In genomic region chr1:11978290-11978689, GRCh38 we compare ENCODE assay signal across 26 cellular contexts. TPM values are rescaled to one million over a fixed set of nuclear protein-coding genes. Genes with fewer than 3 reads are reported as not detected.
DNase-seq lines count a peak whose midpoint lies in the region; ATAC-seq, FAIRE-seq and TF ChIP-seq lines count a peak whose summit lies in the region.
"Had no signal": no experiment of that assay in that cellular context is flagged by ENCODE, and none has a peak within 500 bp of the region (broad histone marks: within the 10 kb centered on the region; RNA-seq: fewer than 3 reads in every experiment).

No MANE protein-coding gene starts in this region.

- TF ChIP-seq CTCF in heart left ventricle (IDR thresholded peaks at IDR 0.05): no peak
- no peak for TF ChIP-seq CTCF in astrocyte (IDR thresholded peaks at IDR 0.05; ENCODE audit: insufficient read depth, low read depth, low read length)
- no peak for TF ChIP-seq CTCF in sigmoid colon (IDR thresholded peaks at IDR 0.05)

- no peak overlapping the region for H3K4me2 ChIP-seq in astrocyte (ENCODE audit: low read length)

- peaks cover 19% of the 10 kb centered on the region for H4K20me1 ChIP-seq in astrocyte (ENCODE audit: insufficient read depth, low read length)

- no peak for FAIRE-seq in astrocyte (lab: Jason Lieb, UNC)

- peak overlapping the region in 10 of 12 donors; percentile 91 to 99 (median 98) for H3K27ac ChIP-seq in heart left ventricle
- H3K27ac ChIP-seq in astrocyte (ENCODE audit: low read depth, low read length): no peak overlapping the region
- H3K27ac ChIP-seq in sigmoid colon: peak overlapping the region; percentile 93 to 98 (median 97)

- no peak for TF ChIP-seq EP300 in sigmoid colon (IDR thresholded peaks at IDR 0.05)

- H3K27me3 Mint-ChIP-seq in astrocyte (ENCODE audit: low read depth, unreplicated experiment): no peaks in the 10 kb centered on the region
- H3K27me3 Mint-ChIP-seq: activated T-cell treated with anti-CD3 and anti-CD28 coated beads, Interleukin-2, amount 50 U/mL, for 24 hours; CD4-positive, alpha-beta memory T cell; central memory CD8-positive, alpha-beta T cell; natural killer cell treated with Interleukin-12 subunit alpha and Interleukin-12 subunit beta and Interleukin-15 and Interleukin-18, amount 100 ng/mL, for 72 hours; stimulated activated naive B cell treated with anti-CD40 and anti-IgM and Interleukin-4, amounts not matched to agents 10 μg/mL and 1 μg/mL and 100 μg/mL, for 72 hours had no signal

- TF ChIP-seq POLR2A in heart left ventricle (IDR thresholded peaks at IDR 0.05) (no peak), sigmoid colon (IDR thresholded peaks at IDR 0.05) (no peak)

- H3K4me1 ChIP-seq in heart left ventricle (peaks cover 0 to 49% (median 36%) of the 10 kb centered on the region in 12 donors), astrocyte (ENCODE audit: insufficient read depth, low read length) (peaks cover 14% of the 10 kb centered on the region), sigmoid colon (peaks cover 0 to 42% (median 35%) of the 10 kb centered on the region in 4 donors)

- WGBS in heart left ventricle, 4 donors: 55 to 74% (median 67%) methylated on average over 9 of the region's 9 CpGs
- 91 to 93% methylated on average over 9 of the region's 9 CpGs for WGBS in sigmoid colon, 2 donors

- H3K4me3 Mint-ChIP-seq in astrocyte (ENCODE audit: unreplicated experiment): no peak overlapping the region
- H3K4me3 Mint-ChIP-seq: activated CD8-positive, alpha-beta T cell treated with anti-CD3 and anti-CD28 coated beads, Interleukin-2, amount 10 ng/mL, durations not matched to agents 7 days and 5 days; activated T-cell treated with anti-CD3 and anti-CD28 coated beads, Interleukin-2, amount 50 U/mL, for 24 hours; central memory CD8-positive, alpha-beta T cell; natural killer cell treated with Interleukin-12 subunit alpha and Interleukin-12 subunit beta and Interleukin-15 and Interleukin-18, amount 100 ng/mL, for 72 hours; stimulated activated naive B cell treated with anti-CD40 and anti-IgM and Interleukin-4, amounts not matched to agents 10 μg/mL and 1 μg/mL and 100 μg/mL, for 72 hours had no signal

- H3K36me3 Mint-ChIP-seq in astrocyte (ENCODE audit: low read depth, unreplicated experiment): peaks cover 11% of the 10 kb centered on the region

- DNase-seq in heart left ventricle (no peak), cardiac septum (ENCODE audit: low spot score) (no peak), KBM-7 (peak; percentile 51), astrocyte (ENCODE audit: low read depth) (no peak), sigmoid colon (no peak), hippocampal formation (lab: John Stamatoyannopoulos, UW) (no peak), activated T-cell treated with anti-CD3 and anti-CD28 coated beads for 4 hours (no peak)
- DNase-seq in activated CD4-positive, alpha-beta T cell treated with anti-CD3 and anti-CD28 coated beads, Interleukin-2, amount 50 U/mL, for 48 hours: no peak
- DNase-seq: activated CD8-positive, alpha-beta T cell treated with anti-CD3 and anti-CD28 coated beads, Interleukin-2, amount 10 ng/mL, durations not matched to agents 7 days and 5 days; activated naive CD4-positive, alpha-beta T cell; activated T-cell treated with anti-CD3 and anti-CD28 coated beads, Interleukin-2, amount 50 U/mL, for 24 hours; amygdala; CD4-positive, alpha-beta memory T cell; DMS53; left colon; midbrain; NCI-H146; NCI-H526; PC-3; posterior cingulate gyrus; stimulated activated CD4-positive, alpha-beta T cell treated with anti-CD3 and anti-CD28 coated beads, Interleukin-2, amount 100 ng/mL, for 24 hours; stimulated activated naive B cell treated with anti-CD40 and anti-IgM and Interleukin-4, amounts not matched to agents 10 μg/mL and 1 μg/mL and 100 μg/mL, for 72 hours; thyroid gland had no signal

- H3K9me3 Mint-ChIP-seq in astrocyte (ENCODE audit: unreplicated experiment): no peaks in the 10 kb centered on the region
- H3K9me3 Mint-ChIP-seq: activated T-cell treated with anti-CD3 and anti-CD28 coated beads, Interleukin-2, amount 50 U/mL, for 24 hours; CD4-positive, alpha-beta memory T cell; central memory CD8-positive, alpha-beta T cell; natural killer cell treated with Interleukin-12 subunit alpha and Interleukin-12 subunit beta and Interleukin-15 and Interleukin-18, amount 100 ng/mL, for 72 hours; stimulated activated naive B cell treated with anti-CD40 and anti-IgM and Interleukin-4, amounts not matched to agents 10 μg/mL and 1 μg/mL and 100 μg/mL, for 72 hours had no signal

- peaks cover 16% of the 10 kb centered on the region for H3K4me1 Mint-ChIP-seq in astrocyte (ENCODE audit: low read depth, unreplicated experiment)

- no peak overlapping the region for H3K9ac ChIP-seq in astrocyte (ENCODE audit: low read length)

- no peak for ATAC-seq in heart left ventricle
- ATAC-seq: activated CD4-positive, CD25-positive, alpha-beta regulatory T cell treated with anti-CD3 and anti-CD28 coated beads, Interleukin-2, amount 50 U/mL, for 24 hours; activated CD8-positive, alpha-beta T cell treated with anti-CD3 and anti-CD28 coated beads, Interleukin-2, amount 10 ng/mL, durations not matched to agents 7 days and 5 days; left colon; natural killer cell treated with Interleukin-12 subunit alpha and Interleukin-12 subunit beta and Interleukin-15 and Interleukin-18, amount 100 ng/mL, for 72 hours; PC-3; stimulated activated naive B cell treated with anti-CD40 and anti-IgM and Interleukin-4, amounts not matched to agents 10 μg/mL and 1 μg/mL and 100 μg/mL, for 72 hours had no signal

- H3K9me3 ChIP-seq in heart left ventricle (no peaks in the 10 kb centered on the region), astrocyte (ENCODE audit: insufficient read depth, low read depth, low read length) (no peaks in the 10 kb centered on the region), sigmoid colon (no peaks in the 10 kb centered on the region)
- H3K9me3 ChIP-seq: thyroid gland had no signal

- in situ Hi-C loops in KBM-7 (cut with MboI; ENCODE audit: low pct_unique_long_range_greater_than_20kb, low sequenced_read_pairs): no loop called here

- H3K27me3 ChIP-seq in heart left ventricle (no peaks in the 10 kb centered on the region), astrocyte (ENCODE audit: insufficient read depth, low read length) (no peaks in the 10 kb centered on the region), sigmoid colon (no peaks in the 10 kb centered on the region)
- H3K27me3 ChIP-seq: thyroid gland had no signal

- H3K36me3 ChIP-seq in heart left ventricle: peaks cover 0 to 45% (median 40%) of the 10 kb centered on the region in 9 donors
- peaks cover 11% of the 10 kb centered on the region for H3K36me3 ChIP-seq in astrocyte (ENCODE audit: insufficient read depth, low read length)
- H3K36me3 ChIP-seq in sigmoid colon: peaks cover 8 to 51% (median 26%) of the 10 kb centered on the region in 4 donors

- peaks cover 30% of the 10 kb centered on the region for H3K79me2 ChIP-seq in astrocyte (ENCODE audit: insufficient read depth, low read length)

- intact Hi-C loops in heart left ventricle (cut with DNase I): loop anchor here in 5 of 10 donors (2.0 to 10.0 kb wide), 5 partner anchors 36 to 69 kb away; partner anchors contain the start of gene PLOD1 (in 2 of the 5)
- intact Hi-C loops in cardiac septum (cut with DNase I): loop anchor here (5.0 kb wide), 1 partner anchor 41 kb away; no protein-coding TSS in a partner anchor
- intact Hi-C loops in sigmoid colon (cut with DNase I): loop anchor here (5.0 kb wide), 1 partner anchor 36 kb away; no protein-coding TSS in a partner anchor

- H2AFZ ChIP-seq in astrocyte (ENCODE audit: low read depth, low read length): no peak overlapping the region

- H3K4me3 ChIP-seq in heart left ventricle (no peak overlapping the region), astrocyte (ENCODE audit: insufficient read depth, low read depth, low read length) (no peak overlapping the region), sigmoid colon (no peak overlapping the region)
- H3K4me3 ChIP-seq: thyroid gland had no signal

- H3K27ac Mint-ChIP-seq in astrocyte (ENCODE audit: unreplicated experiment): peak overlapping the region; percentile 12
- H3K27ac Mint-ChIP-seq: activated CD8-positive, alpha-beta T cell treated with anti-CD3 and anti-CD28 coated beads, Interleukin-2, amount 10 ng/mL, durations not matched to agents 7 days and 5 days; natural killer cell treated with Interleukin-12 subunit alpha and Interleukin-12 subunit beta and Interleukin-15 and Interleukin-18, amount 100 ng/mL, for 72 hours; stimulated activated naive B cell treated with anti-CD40 and anti-IgM and Interleukin-4, amounts not matched to agents 10 μg/mL and 1 μg/mL and 100 μg/mL, for 72 hours had no signal

RNA-seq across cellular contexts. Expression of gene MFN2, which starts 2.0 kb away (rescaled TPM):
- total RNA-seq in heart left ventricle (100 to 1,000 TPM; 398 to 900 (median 632) TPM), cardiac septum (619 TPM), astrocyte (74.0 and 75.5 TPM in 2 replicates), sigmoid colon (100 to 1,000 TPM in 2 of 4 donors, 10 to 100 TPM in 2; 83.9 to 121 (median 96.9) TPM)
- polyA plus RNA-seq in heart left ventricle (100 to 1,000 TPM; 263 to 374 TPM), sigmoid colon (10 to 100 TPM; 33.0 to 61.5 (median 58.0) TPM)

RNA-seq across cellular contexts. Expression of gene MIIP, which starts 41.0 kb away (rescaled TPM):
- total RNA-seq in heart left ventricle (10 to 100 TPM; 11.3 to 53.5 (median 17.4) TPM), cardiac septum (18.7 TPM), astrocyte (29.1 and 33.8 TPM in 2 replicates), sigmoid colon (10 to 100 TPM; 23.7 to 31.2 (median 27.4) TPM)
- polyA plus RNA-seq in heart left ventricle (10 to 100 TPM; 20.3 to 33.6 TPM), sigmoid colon (10 to 100 TPM; 12.7 to 32.6 (median 18.0) TPM)

RNA-seq across cellular contexts. Expression of gene PLOD1, which starts 43.8 kb away (rescaled TPM):
- total RNA-seq in heart left ventricle (100 to 1,000 TPM in 1 of 9 donors, 10 to 100 TPM in 8; 37.5 to 104 (median 50.1) TPM), cardiac septum (52.6 TPM), astrocyte (375 and 500 TPM in 2 replicates), sigmoid colon (10 to 100 TPM; 41.1 to 76.2 (median 51.0) TPM)
- polyA plus RNA-seq in heart left ventricle (100 to 1,000 TPM in 1 of 2 donors, 10 to 100 TPM in 1; 38.3 to 108 TPM), sigmoid colon (10 to 100 TPM in 2 of 3 donors, 1 to 10 TPM in 1; 5.4 to 40.9 (median 16.2) TPM)

RNA-seq across cellular contexts. Expression of gene KIAA2013, which starts 52.1 kb away (rescaled TPM):
- 100 to 1,000 TPM in 1 of 9 donors, 10 to 100 TPM in 8; 37.1 to 106 (median 41.3) TPM for total RNA-seq in heart left ventricle
- 10 to 100 TPM; 29.3 to 57.4 TPM for polyA plus RNA-seq in heart left ventricle
- total RNA-seq in cardiac septum: 42.6 TPM
- total RNA-seq in astrocyte: 56.0 and 60.4 TPM in 2 replicates
- 10 to 100 TPM; 46.6 to 86.7 (median 66.6) TPM for total RNA-seq in sigmoid colon
- polyA plus RNA-seq in sigmoid colon: 10 to 100 TPM; 26.4 to 61.2 (median 28.9) TPM
